16 cellular contexts compared by ENCODE assay signal in genomic region chr11:2481253-2481652, GRCh38. TPM values are rescaled to one million over a fixed set of nuclear protein-coding genes. Genes with fewer than 3 reads are reported as not detected.
DNase-seq lines count a peak whose midpoint lies in the region; ATAC-seq, FAIRE-seq and TF ChIP-seq lines count a peak whose summit lies in the region.
"Had no signal": no experiment of that assay in that cellular context is flagged by ENCODE, and none has a peak within 500 bp of the region (broad histone marks: within the 10 kb centered on the region; RNA-seq: fewer than 3 reads in every experiment).

No MANE protein-coding gene starts in this region.

- peak; percentile 33 for DNase-seq in activated naive CD4-positive, alpha-beta T cell treated with anti-CD3 and anti-CD28 coated beads, Interleukin-2, amount 50 U/mL, for 16 hours
- DNase-seq in activated naive CD4-positive, alpha-beta T cell (lab: John Stamatoyannopoulos, UW) = no peak
- DNase-seq in keratinocyte (ENCODE audit: low read depth, low spot score) = peak; percentile 9
- peak; percentile 60 for DNase-seq in type B pancreatic cell (ENCODE audit: extremely low spot score, unreplicated experiment)
- no peak for DNase-seq in amygdala (lab: John Stamatoyannopoulos, UW)
- no peak for DNase-seq in psoas muscle
- DNase-seq in GM19238 (ENCODE audit: insufficient read length, low spot score) = no peak
- DNase-seq: BE2C; central memory CD4-positive, alpha-beta T cell; HCEC 1CT; NCI-H2171 treated with DMSO at 0.1 percent for 48 hours; pancreas; SJCRH30 had no signal

- no peak overlapping the region for H3K4me3 Mint-ChIP-seq in type B pancreatic cell

- H3K4me2 ChIP-seq in keratinocyte (ENCODE audit: control insufficient read depth, extremely low read depth, insufficient read depth, low read depth, low read length) = peak overlapping the region; percentile 59

- no peaks in the 10 kb centered on the region for H4K20me1 ChIP-seq in keratinocyte (ENCODE audit: control insufficient read depth, extremely low read depth, insufficient read depth, low read length)

- intact Hi-C loops in psoas muscle (cut with DNase I) = no loop called here

- H3K9ac ChIP-seq in keratinocyte (ENCODE audit: control insufficient read depth, extremely low read depth, insufficient read depth, low read length) = no peak overlapping the region

- H3K4me3 ChIP-seq in keratinocyte (ENCODE audit: control insufficient read depth in 2 of 3, extremely low read depth in 1 of 3, insufficient read depth in 2 of 3, low read depth in 1 of 3, low read length in 3 of 3) = peak overlapping the region in 2 of 3 experiments; percentile 0 to 39
- no peak overlapping the region for H3K4me3 ChIP-seq in psoas muscle
- H3K4me3 ChIP-seq: gastroesophageal sphincter, pancreas, SJCRH30 had no signal

- H3K79me2 ChIP-seq in keratinocyte (ENCODE audit: control insufficient read depth, insufficient read depth, low read length) = no peaks in the 10 kb centered on the region

- H3K36me3 Mint-ChIP-seq in type B pancreatic cell = no peaks in the 10 kb centered on the region

- H3K4me1 Mint-ChIP-seq in type B pancreatic cell (ENCODE audit: unreplicated experiment) = no peaks in the 10 kb centered on the region

- H3K36me3 ChIP-seq in keratinocyte (ENCODE audit: control insufficient read depth in 2 of 2, extremely low read depth in 1 of 2, insufficient read depth in 2 of 2, low read length in 2 of 2) = no peaks in the 10 kb centered on the region
- H3K36me3 ChIP-seq in psoas muscle (ENCODE audit: insufficient read depth in 1 of 2, low read depth in 1 of 2) = no peaks in the 10 kb centered on the region
- H3K36me3 ChIP-seq: BE2C, gastroesophageal sphincter, pancreas, SJCRH30 had no signal

- peaks cover 60% of the 10 kb centered on the region for H3K27me3 Mint-ChIP-seq in type B pancreatic cell

- no peak overlapping the region for H2AFZ ChIP-seq in keratinocyte (ENCODE audit: control insufficient read depth, low read length)

- 75 to 80% (median 76%) methylated on average over 14 of the region's 14 CpGs for WGBS in psoas muscle, 3 donors

- H3K27ac ChIP-seq in VCaP (peak overlapping the region; percentile 90), keratinocyte (ENCODE audit: control insufficient read depth, insufficient read depth, low read length) (no peak overlapping the region), psoas muscle (no peak overlapping the region)
- H3K27ac ChIP-seq: pancreas, SJCRH30 had no signal

- H3K9me3 ChIP-seq in keratinocyte (ENCODE audit: control insufficient read depth, low read depth, low read length) = no peaks in the 10 kb centered on the region
- no peaks in the 10 kb centered on the region for H3K9me3 ChIP-seq in psoas muscle
- H3K9me3 ChIP-seq: BE2C, pancreas had no signal

- H3K9me3 Mint-ChIP-seq in type B pancreatic cell = peaks cover 11% of the 10 kb centered on the region

- peak; percentile 32 for FAIRE-seq in keratinocyte (lab: Jason Lieb, UNC)
- FAIRE-seq: pancreas had no signal

- TF ChIP-seq CTCF in VCaP (conservative IDR thresholded peaks at IDR 0.05) = no peak
- no peak for TF ChIP-seq CTCF in keratinocyte (optimal IDR thresholded peaks at IDR 0.05 in 1 of 3, IDR thresholded peaks at IDR 0.05 in 1 of 3, conservative IDR thresholded peaks at IDR 0.05 in 1 of 3; ENCODE audit: extremely low read depth in 1 of 3, insufficient read depth in 2 of 3, low read length in 3 of 3)
- TF ChIP-seq CTCF in type B pancreatic cell (conservative IDR thresholded peaks at IDR 0.05) = no peak
- no peak for TF ChIP-seq CTCF in psoas muscle (IDR thresholded peaks at IDR 0.05)

- no peak overlapping the region for H3K27ac Mint-ChIP-seq in type B pancreatic cell

- H3K9me1 ChIP-seq in keratinocyte (ENCODE audit: control insufficient read depth, extremely low read depth, insufficient read depth, low read length) = no peaks in the 10 kb centered on the region

- ATAC-seq in psoas muscle = no peak

- peaks cover 7% of the 10 kb centered on the region for H3K27me3 ChIP-seq in keratinocyte (ENCODE audit: control insufficient read depth, extremely low read depth, insufficient read depth, low read length)
- peaks cover 0 to 30% (median 5%) of the 10 kb centered on the region in 3 donors for H3K27me3 ChIP-seq in psoas muscle (ENCODE audit: insufficient read depth in 3 of 3, low read length in 2 of 3)
- H3K27me3 ChIP-seq: BE2C, pancreas had no signal

- dilution Hi-C loops in keratinocyte (cut with MboI; ENCODE audit: extremely low pct_ligation_motif_present, low sequenced_read_pairs) = no loop called here

- H3K4me1 ChIP-seq in keratinocyte (ENCODE audit: control insufficient read depth, extremely low read depth, insufficient read depth, low read length) = peaks cover 8% of the 10 kb centered on the region
- no peaks in the 10 kb centered on the region for H3K4me1 ChIP-seq in psoas muscle
- H3K4me1 ChIP-seq: BE2C, gastroesophageal sphincter, SJCRH30 had no signal

RNA-seq across cellular contexts. Expression of gene KCNQ1, which starts 36.4 kb away (rescaled TPM):
- polyA plus RNA-seq in keratinocyte (not detected in 3 replicates), psoas muscle (under 1 TPM; 0.48 to 0.98 (median 0.52) TPM)
- not detected for polyA plus RNA-seq in keratinocyte (2011; ENCODE audit: low read depth)
- not detected in 2 replicates for polyA plus RNA-seq in keratinocyte (2011; cell fraction: cytosol; rRNA removed)
- not detected in 2 replicates for polyA plus RNA-seq in keratinocyte (2011; cell fraction: nucleus; rRNA removed)
- not detected in 2 replicates for polyA plus RNA-seq in keratinocyte (2012; ENCODE audit: low replicate concordance)
- polyA minus RNA-seq in keratinocyte = not detected in 3 replicates
- polyA minus RNA-seq in keratinocyte (2011; cell fraction: cytosol; rRNA and poly(A)+ RNA removed) = not detected
- polyA minus RNA-seq in keratinocyte (2011; cell fraction: nucleus; rRNA and poly(A)+ RNA removed) = not detected in 2 replicates
- total RNA-seq in type B pancreatic cell (ENCODE audit: low replicate concordance) (3.7 and 4.8 TPM in 2 replicates), psoas muscle (1 to 10 TPM; 1.1 to 3.1 (median 1.8) TPM)
- total RNA-seq: Daoy, SJCRH30 had no signal

RNA-seq across cellular contexts. Expression of gene TRPM5, which starts 36.9 kb away (rescaled TPM):
- polyA plus RNA-seq in keratinocyte = not detected in 3 replicates
- polyA plus RNA-seq in keratinocyte (2011; ENCODE audit: low read depth) = not detected
- polyA plus RNA-seq in keratinocyte (2011; cell fraction: cytosol; rRNA removed) = not detected in 2 replicates
- not detected in 2 replicates for polyA plus RNA-seq in keratinocyte (2011; cell fraction: nucleus; rRNA removed)
- not detected in 2 replicates for polyA plus RNA-seq in keratinocyte (2012; ENCODE audit: low replicate concordance)
- polyA minus RNA-seq in keratinocyte = 0.13 TPM in 1 of 3 replicates, not detected in the others
- polyA minus RNA-seq in keratinocyte (2011; cell fraction: cytosol; rRNA and poly(A)+ RNA removed) = not detected
- not detected in 2 replicates for polyA minus RNA-seq in keratinocyte (2011; cell fraction: nucleus; rRNA and poly(A)+ RNA removed)
- total RNA-seq in type B pancreatic cell (ENCODE audit: low replicate concordance) = 0.21 and 0.46 TPM in 2 replicates
- total RNA-seq in psoas muscle = not detected
- polyA plus RNA-seq in psoas muscle = not detected
- total RNA-seq: gastroesophageal sphincter, SJCRH30 had no signal

Comparison
In these comparisons a context has a peak if more than half of its experiments do, and no peak if none do; other contexts are left out.
1. DNase-seq: peak in activated naive CD4-positive, alpha-beta T cell treated with anti-CD3 and anti-CD28 coated beads, Interleukin-2, amount 50 U/mL, for 16 hours (single experiment), keratinocyte (single experiment) and type B pancreatic cell (single experiment); none in activated naive CD4-positive, alpha-beta T cell (0 of 4), amygdala (0 of 56), psoas muscle (0 of 2) and GM19238 (single experiment).